8 cellular contexts compared by ENCODE assay signal in the genomic region with DNA sequence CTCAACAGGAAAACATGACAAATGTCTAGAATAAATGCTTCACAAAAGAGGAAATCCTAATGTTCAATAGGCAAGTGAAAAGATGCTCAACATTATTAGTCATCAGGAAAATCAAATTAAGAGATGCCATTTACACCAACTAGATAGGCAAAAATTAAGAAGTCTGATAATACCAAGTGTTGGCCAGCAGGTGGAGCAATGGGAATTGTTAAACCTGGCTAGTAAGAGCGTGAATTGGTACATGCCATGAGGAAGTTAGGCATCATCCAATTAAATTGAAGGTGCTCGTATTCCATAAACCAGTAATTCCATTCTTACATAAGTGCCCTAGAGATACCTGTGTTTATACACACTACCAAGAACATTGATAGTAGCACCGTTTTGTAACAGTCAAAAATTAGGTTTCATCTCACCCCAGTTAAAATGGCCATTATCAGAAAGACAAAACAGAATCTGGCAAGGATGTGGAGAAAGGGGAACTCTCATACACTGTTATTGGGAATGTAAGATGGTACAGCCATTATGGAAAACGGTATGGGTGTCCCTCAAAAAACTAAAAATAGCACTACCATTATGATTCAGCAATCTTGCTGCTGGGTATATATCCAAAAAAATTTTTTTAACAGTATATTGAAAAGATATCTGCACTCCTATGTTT. TPM values are rescaled to one million over a fixed set of nuclear protein-coding genes. Genes with fewer than 3 reads are reported as not detected.
DNase-seq lines count a peak whose midpoint lies in the region; ATAC-seq, FAIRE-seq and TF ChIP-seq lines count a peak whose summit lies in the region.

No MANE protein-coding gene starts in this region.

- no peaks in the 10 kb centered on the region for H3K27me3 Mint-ChIP-seq in type B pancreatic cell

- H3K4me1 ChIP-seq in A673 (ENCODE audit: insufficient read depth, low read length, poor library complexity, severe bottlenecking) = no peaks in the 10 kb centered on the region

- FAIRE-seq in GM12891 (lab: Jason Lieb, UNC) = peak; percentile 85

- no peaks in the 10 kb centered on the region for H3K9me3 Mint-ChIP-seq in type B pancreatic cell

- BruUV-seq in A673 (replicated peaks; lab: Mats Ljungman, UMichigan) = no TSS peak

- H3K27ac Mint-ChIP-seq in type B pancreatic cell = no peak overlapping the region

- intact Hi-C loops in A673 (cut with micrococcal nuclease; ENCODE audit: unreplicated experiment) = loop anchor here (1.0 kb wide), 2 partner anchors 38 to 173 kb away; no protein-coding TSS in a partner anchor

- peak; percentile 80 for ATAC-seq in HG02981 (IDR thresholded peaks at IDR 0.05; ENCODE audit: unreplicated experiment)

- H3K27ac ChIP-seq in A673 (ENCODE audit: low read depth, low read length, poor library complexity, severe bottlenecking) (no peak overlapping the region), VCaP (no peak overlapping the region)

- no peaks in the 10 kb centered on the region for H3K36me3 ChIP-seq in A673 (ENCODE audit: insufficient read depth, low read length, poor library complexity, severe bottlenecking)

- no peaks in the 10 kb centered on the region for H3K9me3 ChIP-seq in A673 (ENCODE audit: low read depth, low read length, poor library complexity, severe bottlenecking)

- TF ChIP-seq POLR2A in GM12891 (IDR thresholded peaks at IDR 0.05; ENCODE audit: low read depth, low read length) = no peak

- CTCF ChIA-PET in A673 (lab: Charles Lee) = no interaction called here

- POLR2A ChIA-PET in A673 (lab: Charles Lee; ENCODE audit: low non-redundant PET) = no interaction called here

- peaks cover 34% of the 10 kb centered on the region for H3K27me3 ChIP-seq in A673 (replicated peaks; ENCODE audit: insufficient read depth, low read depth, low read length, poor library complexity)

- no peak overlapping the region for H3K4me3 ChIP-seq in A673 (ENCODE audit: low read depth, low read length, poor library complexity, severe bottlenecking)

- no peaks in the 10 kb centered on the region for H3K4me1 Mint-ChIP-seq in type B pancreatic cell (ENCODE audit: unreplicated experiment)

- H3K4me3 Mint-ChIP-seq in type B pancreatic cell = no peak overlapping the region

- no peaks in the 10 kb centered on the region for H3K36me3 Mint-ChIP-seq in type B pancreatic cell

- TF ChIP-seq CTCF in A673 (conservative IDR thresholded peaks at IDR 0.05; ENCODE audit: low read depth, low read length) (peak; percentile 71), VCaP (conservative IDR thresholded peaks at IDR 0.05) (peak; percentile 48), type B pancreatic cell (conservative IDR thresholded peaks at IDR 0.05) (peak; percentile 79)

- DNase-seq in A673 (ENCODE audit: low spot score) (peak; percentile 68), GM12891 (ENCODE audit: insufficient read length, low spot score) (no peak), NCI-H2171 (lab: John Stamatoyannopoulos, UW) (peak; percentile 15), midbrain (lab: John Stamatoyannopoulos, UW) (peak; percentile 78), type B pancreatic cell (ENCODE audit: extremely low spot score, unreplicated experiment) (no peak)
- peak; percentile 56 for DNase-seq in effector CD4-positive, alpha-beta T cell

TF ChIP-seq in GM12891, 5 proteins besides CTCF, POLR2A, EP300 and RAD21:
- no peak for TF ChIP-seq TAF1 (IDR thresholded peaks at IDR 0.05; ENCODE audit: low read depth, low read length)
- TF ChIP-seq PAX5 (IDR thresholded peaks at IDR 0.05; ENCODE audit: insufficient read depth, low read length, severe bottlenecking) = no peak
- no peak for TF ChIP-seq POU2F2 (IDR thresholded peaks at IDR 0.05; ENCODE audit: low read depth, low read length)
- no peak for TF ChIP-seq SPI1 (IDR thresholded peaks at IDR 0.05; ENCODE audit: low read depth, low read length)
- no peak for TF ChIP-seq POLR2AphosphoS5 (IDR thresholded peaks at IDR 0.05; ENCODE audit: low read depth, low read length)

RNA-seq across cellular contexts. Expression of a gene that starts 14.0 kb away (rescaled TPM):
- total RNA-seq in A673 (2021) = 0.54 and 1.4 TPM in 2 replicates
- 0.23 TPM for polyA plus RNA-seq in GM12891 (2012; ENCODE audit: low read depth, missing spikeins)
- total RNA-seq in type B pancreatic cell (ENCODE audit: low replicate concordance) = 2.6 and 9.0 TPM in 2 replicates

RNA-seq across cellular contexts. Expression of a gene that starts 22.2 kb away (rescaled TPM):
- total RNA-seq in A673 (2021) (8.2 and 10.8 TPM in 2 replicates), type B pancreatic cell (ENCODE audit: low replicate concordance) (4.4 and 16.5 TPM in 2 replicates)
- 1.1 TPM for polyA plus RNA-seq in GM12891 (2012; ENCODE audit: low read depth, missing spikeins)

RNA-seq across cellular contexts. Expression of a gene that starts 58.5 kb away (rescaled TPM):
- total RNA-seq in A673 (2021) (not detected in 2 replicates), type B pancreatic cell (ENCODE audit: low replicate concordance) (not detected in 2 replicates)
- polyA plus RNA-seq in GM12891 (2012; ENCODE audit: low read depth, missing spikeins) = not detected

RNA-seq across cellular contexts. Expression of a gene that starts 58.5 kb away (rescaled TPM):
- total RNA-seq in A673 (2021) (3.4 and 3.6 TPM in 2 replicates), type B pancreatic cell (ENCODE audit: low replicate concordance) (8.8 and 9.3 TPM in 2 replicates)
- polyA plus RNA-seq in GM12891 (2012; ENCODE audit: low read depth, missing spikeins) = 2.8 TPM

Comparison
In these comparisons a context has a peak if more than half of its experiments do, and no peak if none do; other contexts are left out.
1. DNase-seq: peak in A673 (single experiment), NCI-H2171 (single experiment), effector CD4-positive, alpha-beta T cell (single experiment) and midbrain (single experiment); none in GM12891 (single experiment) and type B pancreatic cell (single experiment).
2. Peak in every context shown above with its lines, with median percentiles within 50 percentile points of each other: CTCF ChIP-seq.